Comparison of ENCODE assay signal across 8 cellular contexts in genomic region chr18:58529714-58530354, GRCh38.
A peak's percentile ranks its signal among the peaks of the same experiment; 100 is the strongest.
DNase-seq lines count a peak whose midpoint lies in the region; ATAC-seq, FAIRE-seq and TF ChIP-seq lines count a peak whose summit lies in the region.

No MANE protein-coding gene starts in this region.

- no peaks in the 10 kb centered on the region for H4K20me1 ChIP-seq in hepatocyte (ENCODE audit: insufficient read depth, poor library complexity, severe bottlenecking)

- no peak overlapping the region for H3K4me3 ChIP-seq in A549
- no peak overlapping the region for H3K4me3 ChIP-seq in NB4 (ENCODE audit: low read depth, low read length)
- H3K4me3 ChIP-seq in hepatocyte: no peak overlapping the region

- TF ChIP-seq CTCF in A549 (IDR thresholded peaks at IDR 0.05): peak; percentile 85
- peak; percentile 79 for TF ChIP-seq CTCF in NB4 (IDR thresholded peaks at IDR 0.05; ENCODE audit: low read depth, low read length)
- peak; percentile 68 for TF ChIP-seq CTCF in hepatocyte (IDR thresholded peaks at IDR 0.05; ENCODE audit: poor library complexity)

- no peak overlapping the region for H2AFZ ChIP-seq in hepatocyte

- peaks cover 2% of the 10 kb centered on the region for H3K4me1 Mint-ChIP-seq in T-helper 2 cell treated with Interferon-gamma antibody and Interleukin-4, amounts not matched to agents 5 μg/mL and 100 μg/mL, for 36 hours (ENCODE audit: low read depth)

- no peak overlapping the region for H3K4me3 Mint-ChIP-seq in T-helper 2 cell treated with Interferon-gamma antibody and Interleukin-4, amounts not matched to agents 5 μg/mL and 100 μg/mL, for 36 hours

- peak; percentile 90 to 93 for TF ChIP-seq RAD21 in A549 (conservative IDR thresholded peaks at IDR 0.05 in 1 of 2, IDR thresholded peaks at IDR 0.05 in 1 of 2)

- peak overlapping the region; percentile 94 to 100 for H3K27ac ChIP-seq in A549
- H3K27ac ChIP-seq in hepatocyte: peak overlapping the region; percentile 73

- no peaks in the 10 kb centered on the region for H3K79me2 ChIP-seq in hepatocyte

- CTCF ChIA-PET in A549 (lab: Yijun Ruan, JAX): interaction anchor here (0.6 to 11.5 kb wide), 42 partner anchors 9 to 239 kb away, joined by 3 to 120 read pairs (median 4); no protein-coding TSS in a partner anchor

- FAIRE-seq in A549 (lab: Jason Lieb, UNC): no peak

- no peaks in the 10 kb centered on the region for H3K36me3 ChIP-seq in hepatocyte (replicated peaks; ENCODE audit: insufficient read depth, low read depth)

- H3K9me2 ChIP-seq in hepatocyte (replicated peaks; ENCODE audit: insufficient read depth): no peaks in the 10 kb centered on the region

- POLR2A ChIA-PET in A549 (lab: Yijun Ruan, JAX): no interaction called here

- DNase-seq in A549 (ENCODE audit: low read depth in 1 of 2, low spot score in 1 of 2) (peak; percentile 55 to 61), NB4 (ENCODE audit: low read depth) (peak; percentile 55), amniotic epithelial cell (ENCODE audit: low read depth) (peak; percentile 50), hepatocyte (ENCODE audit: low spot score) (peak; percentile 73), occipital lobe (lab: John Stamatoyannopoulos, UW) (no peak)
- peak; percentile 36 for DNase-seq in T-helper 2 cell treated with Interferon-gamma antibody and Interleukin-4, amounts not matched to agents 5 μg/mL and 100 μg/mL, for 36 hours (ENCODE audit: low spot score)
- peak; percentile 63 for DNase-seq in stimulated activated CD4-positive, alpha-beta T cell treated with anti-CD3 and anti-CD28 coated beads, Interleukin-1b, Interleukin-23, amount 100 ng/mL, for 48 hours

- H3K27me3 Mint-ChIP-seq in T-helper 2 cell treated with Interferon-gamma antibody and Interleukin-4, amounts not matched to agents 5 μg/mL and 100 μg/mL, for 36 hours (ENCODE audit: low read depth): peaks cover 16% of the 10 kb centered on the region

- ATAC-seq in A549 (peak in 1 of 2 experiments; percentile 39; a peak in 2 of 6 replicates), GM18498 (IDR thresholded peaks at IDR 0.05; ENCODE audit: unreplicated experiment) (peak; percentile 52)

- no peak for TF ChIP-seq POLR2A in A549 (IDR thresholded peaks at IDR 0.05; ENCODE audit: low read length)
- no peak for TF ChIP-seq POLR2A in NB4 (IDR thresholded peaks at IDR 0.05; ENCODE audit: extremely low read depth, insufficient read length)

- H3K4me1 ChIP-seq in A549: peaks cover 49% of the 10 kb centered on the region
- H3K4me1 ChIP-seq in hepatocyte (ENCODE audit: insufficient read depth): peaks cover 21% of the 10 kb centered on the region

- TF ChIP-seq EP300 in A549 (IDR thresholded peaks at IDR 0.05): no peak

- WGBS in A549 (ENCODE audit: missing lambda C conversion rate): 36% methylated on average over 6 of the region's 6 CpGs
- WGBS in hepatocyte (ENCODE audit: low lambda C conversion rate, missing lambda C conversion rate): 30% methylated on average over 6 of the region's 6 CpGs

- no peaks in the 10 kb centered on the region for H3K36me3 Mint-ChIP-seq in T-helper 2 cell treated with Interferon-gamma antibody and Interleukin-4, amounts not matched to agents 5 μg/mL and 100 μg/mL, for 36 hours (ENCODE audit: low read depth)

- no peaks in the 10 kb centered on the region for H3K27me3 ChIP-seq in hepatocyte

- H3K9me3 ChIP-seq in A549 (no peaks in the 10 kb centered on the region), hepatocyte (ENCODE audit: low read depth) (no peaks in the 10 kb centered on the region)

- H3K27ac Mint-ChIP-seq in T-helper 2 cell treated with Interferon-gamma antibody and Interleukin-4, amounts not matched to agents 5 μg/mL and 100 μg/mL, for 36 hours: no peak overlapping the region

- H3K4me2 ChIP-seq in A549: peak overlapping the region; percentile 24; the same call in 2 of the 3 replicates
- H3K4me2 ChIP-seq in hepatocyte: no peak overlapping the region

- no peaks in the 10 kb centered on the region for H3K9me3 Mint-ChIP-seq in T-helper 2 cell treated with Interferon-gamma antibody and Interleukin-4, amounts not matched to agents 5 μg/mL and 100 μg/mL, for 36 hours

TF ChIP-seq in A549, 52 proteins besides CTCF, POLR2A, EP300 and RAD21:
- TF ChIP-seq SMC3 (IDR thresholded peaks at IDR 0.05) (peak; percentile 91), JUN (IDR thresholded peaks at IDR 0.05) (no peak)
